ENCODE assay signal across 2 cellular contexts in the genomic region with DNA sequence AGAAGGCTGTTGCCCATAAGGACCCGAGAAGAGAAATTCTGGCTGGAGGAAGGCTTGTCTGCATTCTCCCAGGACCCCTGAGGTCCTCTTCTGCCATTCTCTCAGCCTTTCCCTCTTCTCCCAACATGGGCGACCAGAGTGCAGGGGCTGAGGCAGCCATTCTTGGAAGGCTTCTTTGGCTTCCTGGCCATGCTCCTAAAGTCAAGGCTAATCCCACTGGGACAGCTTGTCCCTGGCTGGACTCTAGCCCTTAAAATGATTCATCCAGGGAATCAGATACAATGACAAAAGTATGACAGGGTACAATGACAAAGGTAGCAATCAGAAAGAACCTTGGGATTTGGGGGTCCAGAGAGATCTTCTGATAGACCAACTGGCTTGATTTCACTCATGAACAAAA.
TF ChIP-seq lines count a peak whose summit lies in the region.

No MANE protein-coding gene starts in this region.

TF ChIP-seq in A549, 52 proteins besides CTCF, POLR2A, EP300 and RAD21:
- TF ChIP-seq EHMT2 (IDR thresholded peaks at IDR 0.05; ENCODE audit: low read depth): no peak
- TF ChIP-seq CHD4 (IDR thresholded peaks at IDR 0.05; ENCODE audit: borderline replicate concordance): no peak
- no peak for TF ChIP-seq POLR2AphosphoS2 (conservative IDR thresholded peaks at IDR 0.05; ENCODE audit: low read length)
- no peak for TF ChIP-seq ZNF302 (CRISPR knock-in tag; IDR thresholded peaks at IDR 0.05)
- no peak for TF ChIP-seq MYC (IDR thresholded peaks at IDR 0.05; ENCODE audit: borderline replicate concordance, low read length)
- TF ChIP-seq ESRRA (IDR thresholded peaks at IDR 0.05; ENCODE audit: borderline replicate concordance, low read length): no peak
- TF ChIP-seq FOSB (CRISPR knock-in tag; IDR thresholded peaks at IDR 0.05): no peak
- no peak for TF ChIP-seq NFE2L2 (conservative IDR thresholded peaks at IDR 0.05; ENCODE audit: low read length)
- no peak for TF ChIP-seq RCOR1 (IDR thresholded peaks at IDR 0.05; ENCODE audit: low read depth, low read length)
- TF ChIP-seq, protein P1, sequence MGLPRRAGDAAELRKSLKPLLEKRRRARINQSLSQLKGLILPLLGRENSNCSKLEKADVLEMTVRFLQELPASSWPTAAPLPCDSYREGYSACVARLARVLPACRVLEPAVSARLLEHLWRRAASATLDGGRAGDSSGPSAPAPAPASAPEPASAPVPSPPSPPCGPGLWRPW (IDR thresholded peaks at IDR 0.05): no peak
- no peak for TF ChIP-seq CBX2 (IDR thresholded peaks at IDR 0.05; ENCODE audit: borderline replicate concordance, low read depth)
- TF ChIP-seq, protein P2, sequence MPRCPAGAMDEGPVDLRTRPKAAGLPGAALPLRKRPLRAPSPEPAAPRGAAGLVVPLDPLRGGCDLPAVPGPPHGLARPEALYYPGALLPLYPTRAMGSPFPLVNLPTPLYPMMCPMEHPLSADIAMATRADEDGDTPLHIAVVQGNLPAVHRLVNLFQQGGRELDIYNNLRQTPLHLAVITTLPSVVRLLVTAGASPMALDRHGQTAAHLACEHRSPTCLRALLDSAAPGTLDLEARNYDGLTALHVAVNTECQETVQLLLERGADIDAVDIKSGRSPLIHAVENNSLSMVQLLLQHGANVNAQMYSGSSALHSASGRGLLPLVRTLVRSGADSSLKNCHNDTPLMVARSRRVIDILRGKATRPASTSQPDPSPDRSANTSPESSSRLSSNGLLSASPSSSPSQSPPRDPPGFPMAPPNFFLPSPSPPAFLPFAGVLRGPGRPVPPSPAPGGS (IDR thresholded peaks at IDR 0.05): no peak
- TF ChIP-seq KDM1A (IDR thresholded peaks at IDR 0.05; ENCODE audit: low read depth): no peak

TF ChIP-seq in IMR-90, 13 proteins besides CTCF, POLR2A, EP300 and RAD21:
- TF ChIP-seq FOS (IDR thresholded peaks at IDR 0.05; ENCODE audit: low read depth, low read length): no peak
- TF ChIP-seq CHD1 (IDR thresholded peaks at IDR 0.05; ENCODE audit: low read depth, low read length): no peak
- no peak for TF ChIP-seq MAFK (IDR thresholded peaks at IDR 0.05; ENCODE audit: low read depth, low read length)
- TF ChIP-seq NFE2L2 (IDR thresholded peaks at IDR 0.05; ENCODE audit: low read depth, low read length): no peak
TF ChIP-seq in IMR-90: peak in this region for 0.
